Comparison of ENCODE assay signal across 29 cellular contexts in genomic region chr19:38032151-38032550, GRCh38.
DNase-seq lines count a peak whose midpoint lies in the region; ATAC-seq, FAIRE-seq and TF ChIP-seq lines count a peak whose summit lies in the region.
"Had no signal": no experiment of that assay in that cellular context is flagged by ENCODE, and none has a peak within 500 bp of the region (broad histone marks: within the 10 kb centered on the region; RNA-seq: fewer than 3 reads in every experiment).

No MANE protein-coding gene starts in this region.

- no peak overlapping the region for H3K18ac ChIP-seq in mesendoderm (ENCODE audit: low read length)

- no peak overlapping the region for H3K9ac ChIP-seq in K562 (ENCODE audit: insufficient read depth in 1 of 2, low read depth in 2 of 2, low read length in 2 of 2)
- no peak overlapping the region for H3K9ac ChIP-seq in mesendoderm (ENCODE audit: low read length)
- H3K9ac ChIP-seq: KMS-11 had no signal

- in situ Hi-C loops in K562 (cut with MboI): no loop called here

- H3K9me3 ChIP-seq in A549 (no peaks in the 10 kb centered on the region), K562 (replicated peaks; ENCODE audit: control insufficient read depth, insufficient read depth, low read depth, low read length) (no peaks in the 10 kb centered on the region), ovary (no peaks in the 10 kb centered on the region)
- H3K9me3 ChIP-seq: neutrophil, right atrium auricular region, uterus had no signal

- no peak overlapping the region for H3K23ac ChIP-seq in mesendoderm (ENCODE audit: low read length)

- H4K5ac ChIP-seq in mesendoderm (ENCODE audit: low read length): no peak overlapping the region

- peaks cover 5% of the 10 kb centered on the region for H3K79me1 ChIP-seq in mesendoderm (ENCODE audit: low read length)

- H3K36me3 Mint-ChIP-seq in IgD-negative memory B cell: peaks cover 13% of the 10 kb centered on the region

- no peak for TF ChIP-seq CTCF in A549 (IDR thresholded peaks at IDR 0.05)
- TF ChIP-seq CTCF in K562 (IDR thresholded peaks at IDR 0.05 in 2 of 3, conservative IDR thresholded peaks at IDR 0.05 in 1 of 3; ENCODE audit: insufficient read depth in 2 of 3, low read depth in 1 of 3, low read length in 3 of 3): no peak
- TF ChIP-seq CTCF in ovary (IDR thresholded peaks at IDR 0.05): no peak

- FAIRE-seq in A549 (lab: Jason Lieb, UNC) (peak; percentile 94), K562 (lab: Jason Lieb, UNC) (no peak)
- FAIRE-seq: A204.1, G401.6 had no signal

- no peak overlapping the region for H3K4ac ChIP-seq in mesendoderm (ENCODE audit: low read depth, low read length)

- no peaks in the 10 kb centered on the region for H4K20me1 ChIP-seq in K562 (replicated peaks; ENCODE audit: control insufficient read depth, insufficient read depth, low read length)

- H2BK120ac ChIP-seq in mesendoderm (ENCODE audit: low read depth, low read length): no peak overlapping the region

- no peak for TF ChIP-seq POLR2A in A549 (IDR thresholded peaks at IDR 0.05; ENCODE audit: low read length)
- TF ChIP-seq POLR2A in K562 (conservative IDR thresholded peaks at IDR 0.05): no peak
- TF ChIP-seq POLR2A in ovary (IDR thresholded peaks at IDR 0.05): no peak

- no peak overlapping the region for H3K4me2 ChIP-seq in A549
- no peak overlapping the region for H3K4me2 ChIP-seq in K562 (ENCODE audit: insufficient read depth, low read length)
- H3K4me2 ChIP-seq in mesendoderm (ENCODE audit: low read length): no peak overlapping the region
- H3K4me2 ChIP-seq: hepatocyte, KMS-11 had no signal

- peaks cover 0 to 6% (median 2%) of the 10 kb centered on the region in 3 donors for H3K9me3 Mint-ChIP-seq in IgD-negative memory B cell
- H3K9me3 Mint-ChIP-seq: activated CD4-positive, alpha-beta memory T cell treated with anti-CD3 and anti-CD28 coated beads for 36 hours; dendritic cell treated with granulocyte-macrophage colony-stimulating factor and Interleukin-4, amounts not matched to agents 40 ng/mL and 50 ng/mL, for 4 days had no signal

- H3K36me3 ChIP-seq in K562 (ENCODE audit: control insufficient read depth, insufficient read depth, low read length): no peaks in the 10 kb centered on the region
- H3K36me3 ChIP-seq in mesendoderm (ENCODE audit: control insufficient read depth, insufficient read depth, low read length): no peaks in the 10 kb centered on the region
- H3K36me3 ChIP-seq in ovary: no peaks in the 10 kb centered on the region
- H3K36me3 ChIP-seq: neutrophil, right atrium auricular region, uterus, WERI-Rb-1 had no signal

- DNase-seq in A549 (ENCODE audit: low read depth in 1 of 2, low spot score in 1 of 2) (no peak), K562 (ENCODE audit: extremely low read depth in 1 of 4, low spot score in 3 of 4) (no peak), mesendoderm (peak; percentile 57), ovary (no peak)
- no peak for DNase-seq in activated T-cell treated with anti-CD3 and anti-CD28 coated beads, Interleukin-2, amount 50 U/mL, for 48 hours
- DNase-seq: activated CD4-positive, alpha-beta memory T cell treated with anti-CD3 and anti-CD28 coated beads for 36 hours; activated naive CD4-positive, alpha-beta T cell treated with anti-CD3 and anti-CD28 coated beads, Interleukin-2, amount 10 ng/mL, durations not matched to agents 7 days and 5 days; DMS 273 treated with DMSO at 0.1 percent for 48 hours; foreskin keratinocyte; MV-4-11; NCI-H187 treated with DMSO at 0.1 percent for 48 hours; NCI-H2227 treated with DMSO at 0.1 percent for 48 hours; NCI-H82; stimulated activated CD8-positive, alpha-beta memory T cell treated with anti-CD3 and anti-CD28 coated beads, Interleukin-4, amount 100 ng/mL, for 48 hours; T-helper 17 cell; uterus; WERI-Rb-1 had no signal

- TF ChIP-seq RAD21 in A549 (conservative IDR thresholded peaks at IDR 0.05 in 1 of 2, IDR thresholded peaks at IDR 0.05 in 1 of 2) (no peak), K562 (CRISPR knock-in tag; conservative IDR thresholded peaks at IDR 0.05 in 1 of 2, IDR thresholded peaks at IDR 0.05 in 1 of 2) (no peak)

- ATAC-seq in A549 (no peak), K562 (no peak), HG02759 (IDR thresholded peaks at IDR 0.05; ENCODE audit: unreplicated experiment) (no peak), GM18517 (IDR thresholded peaks at IDR 0.05; ENCODE audit: unreplicated experiment) (no peak)
- ATAC-seq: foreskin keratinocyte, T-helper 17 cell had no signal

- no peaks in the 10 kb centered on the region for H3K9me1 ChIP-seq in K562 (ENCODE audit: control insufficient read depth, insufficient read depth, low read length)

- H3K56ac ChIP-seq in mesendoderm (ENCODE audit: low read length): no peak overlapping the region

- H3K27ac ChIP-seq in A549 (no peak overlapping the region; a peak in 2 of 6 replicates), K562 (ENCODE audit: extremely low read depth, low read depth, low read length) (no peak overlapping the region), mesendoderm (ENCODE audit: low read depth, low read length) (no peak overlapping the region), ovary (no peak overlapping the region)
- H3K27ac ChIP-seq: C4-2B, foreskin keratinocyte, hepatocyte, KMS-11, neutrophil, right atrium auricular region, uterus, WERI-Rb-1 had no signal

- H3K4me3 ChIP-seq in A549 (no peak overlapping the region), K562 (no peak overlapping the region), mesendoderm (ENCODE audit: low read length) (no peak overlapping the region), ovary (no peak overlapping the region)
- H3K4me3 ChIP-seq: hepatocyte, right atrium auricular region, uterus had no signal

- H3K79me2 ChIP-seq in K562 (ENCODE audit: control insufficient read depth, insufficient read depth, low read length) (no peaks in the 10 kb centered on the region), mesendoderm (ENCODE audit: control insufficient read depth, insufficient read depth, low read length) (no peaks in the 10 kb centered on the region)

- no peak overlapping the region for H2BK15ac ChIP-seq in mesendoderm (replicated peaks; ENCODE audit: low read depth)

- H3K27ac Mint-ChIP-seq in IgD-negative memory B cell: peak overlapping the region; percentile 73 to 99 (median 98)
- H3K27ac Mint-ChIP-seq: activated CD4-positive, alpha-beta memory T cell treated with anti-CD3 and anti-CD28 coated beads for 36 hours; activated naive CD4-positive, alpha-beta T cell treated with anti-CD3 and anti-CD28 coated beads, Interleukin-2, amount 10 ng/mL, durations not matched to agents 7 days and 5 days; T-helper 17 cell had no signal

- POLR2A ChIA-PET in A549 (lab: Yijun Ruan, JAX) (no interaction called here), K562 (lab: Yijun Ruan, JAX) (interaction anchor here (1.1 kb wide), 1 partner anchor 9 kb away, joined by 3 read pairs; no protein-coding TSS in a partner anchor)

- intact Hi-C loops in K562 (cut with micrococcal nuclease) (no loop called here), ovary (cut with DNase I) (no loop called here)

- no peak overlapping the region for H4K8ac ChIP-seq in mesendoderm (ENCODE audit: low read depth, low read length)

- H3K27me3 ChIP-seq in K562 (ENCODE audit: control insufficient read depth in 2 of 2, insufficient read depth in 2 of 2, low read length in 2 of 2) (peaks cover 10 to 24% of the 10 kb centered on the region in 2 experiments; a peak in 4 of 5 replicates), mesendoderm (ENCODE audit: insufficient read depth, low read length, poor library complexity) (no peaks in the 10 kb centered on the region), ovary (no peaks in the 10 kb centered on the region)
- H3K27me3 ChIP-seq: foreskin keratinocyte, hepatocyte, neutrophil, right atrium auricular region, uterus had no signal

- no peak overlapping the region for H2AK5ac ChIP-seq in mesendoderm (ENCODE audit: low read length)

- CTCF ChIA-PET in A549 (lab: Yijun Ruan, JAX): interaction anchor here (1.0 to 28.8 kb wide), 4 partner anchors 13 to 371 kb away, joined by 3 to 316 read pairs (median 4); partner anchors contain the start of genes FAM98C, SIPA1L3 and WDR87
- CTCF ChIA-PET in K562 (lab: Yijun Ruan, JAX; ENCODE audit: low intra/inter-chr PET ratio): no interaction called here

- H3K4me1 Mint-ChIP-seq in IgD-negative memory B cell: peaks cover 46 to 52% (median 48%) of the 10 kb centered on the region in 3 donors
- H3K4me1 Mint-ChIP-seq: activated naive CD4-positive, alpha-beta T cell treated with anti-CD3 and anti-CD28 coated beads, Interleukin-2, amount 10 ng/mL, durations not matched to agents 7 days and 5 days had no signal

- H3K4me1 ChIP-seq in A549: peaks cover 22% of the 10 kb centered on the region
- H3K4me1 ChIP-seq in K562 (replicated peaks in 1 of 2; ENCODE audit: control insufficient read depth in 2 of 2, insufficient read depth in 2 of 2, low read length in 2 of 2): no peaks in the 10 kb centered on the region
- H3K4me1 ChIP-seq in mesendoderm (ENCODE audit: control insufficient read depth, low read depth, low read length): peaks cover 4% of the 10 kb centered on the region
- peaks cover 7% of the 10 kb centered on the region for H3K4me1 ChIP-seq in ovary (ENCODE audit: insufficient read depth)
- H3K4me1 ChIP-seq: foreskin keratinocyte had no signal

- WGBS in A549 (ENCODE audit: missing lambda C conversion rate): 68% methylated on average over 4 of the region's 4 CpGs
- 4% methylated on average over 4 of the region's 4 CpGs for WGBS in K562 (ENCODE audit: insufficient coverage, low coverage, missing lambda C conversion rate)
- WGBS in mesendoderm (ENCODE audit: extremely low coverage, insufficient coverage, low lambda C conversion rate): no CpG with 5 or more reads among the region's 4 CpGs
- WGBS in ovary, 3 donors: 43 to 47% (median 46%) methylated on average over 4 of the region's 4 CpGs

- no peak overlapping the region for H2AFZ ChIP-seq in K562 (ENCODE audit: low read depth, low read length)
- H2AFZ ChIP-seq: hepatocyte had no signal

- BruUV-seq in K562 (replicated peaks; lab: Mats Ljungman, UMichigan): no TSS peak

- no peak overlapping the region for H2BK5ac ChIP-seq in mesendoderm (ENCODE audit: low read length)

- no peak for TF ChIP-seq EP300 in A549 (IDR thresholded peaks at IDR 0.05)
- no peak for TF ChIP-seq EP300 in K562 (IDR thresholded peaks at IDR 0.05; ENCODE audit: low read length)
- TF ChIP-seq EP300 in ovary (IDR thresholded peaks at IDR 0.05): no peak

- no peaks in the 10 kb centered on the region for H3K27me3 Mint-ChIP-seq in IgD-negative memory B cell
- H3K27me3 Mint-ChIP-seq: activated CD4-positive, alpha-beta memory T cell treated with anti-CD3 and anti-CD28 coated beads for 36 hours; activated naive CD4-positive, alpha-beta T cell treated with anti-CD3 and anti-CD28 coated beads, Interleukin-2, amount 10 ng/mL, durations not matched to agents 7 days and 5 days; brain; T-helper 17 cell had no signal

- H3K4me3 Mint-ChIP-seq in IgD-negative memory B cell: no peak overlapping the region
- H3K4me3 Mint-ChIP-seq: activated CD4-positive, alpha-beta memory T cell treated with anti-CD3 and anti-CD28 coated beads for 36 hours; activated naive CD4-positive, alpha-beta T cell treated with anti-CD3 and anti-CD28 coated beads, Interleukin-2, amount 10 ng/mL, durations not matched to agents 7 days and 5 days; brain; dendritic cell treated with granulocyte-macrophage colony-stimulating factor and Interleukin-4, amounts not matched to agents 40 ng/mL and 50 ng/mL, for 4 days; T-helper 17 cell had no signal

TF ChIP-seq in A549, 52 proteins besides CTCF, POLR2A, EP300 and RAD21 (continues in another document):
- TF ChIP-seq MAFK (IDR thresholded peaks at IDR 0.05; ENCODE audit: partially characterized antibody): peak; percentile 88

Comparison
In these comparisons a context has a peak if more than half of its experiments do, and no peak if none do; other contexts are left out.
1. Of the 35 proteins assayed by ChIP-seq in both K562 and A549: peak only in K562: none; only in A549: MAFK; in both: none; in neither: 34.